In genomic region chr17:56939869-56940484, GRCh38 we compare ENCODE assay signal across 8 cellular contexts. TPM values are rescaled to one million over a fixed set of nuclear protein-coding genes. Genes with fewer than 3 reads are reported as not detected.
A peak's percentile ranks its signal among the peaks of the same experiment; 100 is the strongest.
DNase-seq lines count a peak whose midpoint lies in the region; ATAC-seq, FAIRE-seq and TF ChIP-seq lines count a peak whose summit lies in the region.

No MANE protein-coding gene starts in this region.

- peak; percentile 85 for TF ChIP-seq CTCF in CD4-positive, alpha-beta T cell (IDR thresholded peaks at IDR 0.05)
- TF ChIP-seq CTCF in fibroblast of mammary gland (conservative IDR thresholded peaks at IDR 0.05; ENCODE audit: control insufficient read depth, insufficient read depth, low read depth, low read length) (peak; percentile 69), neural crest cell (conservative IDR thresholded peaks at IDR 0.05) (peak; percentile 76)

- H3K4me1 Mint-ChIP-seq in CD4-positive, alpha-beta T cell (ENCODE audit: low read depth) = no peaks in the 10 kb centered on the region
- peaks cover 4% of the 10 kb centered on the region for H3K4me1 Mint-ChIP-seq in neural crest cell

- H3K9me3 ChIP-seq in CD4-positive, alpha-beta T cell (ENCODE audit: control insufficient read depth, low read length) = no peaks in the 10 kb centered on the region
- no peaks in the 10 kb centered on the region for H3K9me3 ChIP-seq in effector memory CD4-positive, alpha-beta T cell (ENCODE audit: control insufficient read depth, low read length)

- H3K27ac ChIP-seq in CD4-positive, alpha-beta T cell (ENCODE audit: low read depth, low read length) = no peak overlapping the region
- H3K27ac ChIP-seq in effector memory CD4-positive, alpha-beta T cell (ENCODE audit: insufficient read depth, low read length, poor library complexity, severe bottlenecking) = no peak overlapping the region

- FAIRE-seq in GM19239 (lab: Jason Lieb, UNC) = peak; percentile 58

- intact Hi-C loops in CD4-positive, alpha-beta T cell (cut with DNase I, micrococcal nuclease) = loop anchor here (1.0 to 5.0 kb wide), 4 partner anchors 47 to 348 kb away; partner anchors contain the start of gene NOG (in 1 of the 2)

- H3K27me3 ChIP-seq in CD4-positive, alpha-beta T cell (ENCODE audit: control insufficient read depth, insufficient read depth, low read length) = no peaks in the 10 kb centered on the region
- no peaks in the 10 kb centered on the region for H3K27me3 ChIP-seq in effector memory CD4-positive, alpha-beta T cell (replicated peaks; ENCODE audit: control insufficient read depth, insufficient read depth, low read length, poor library complexity, severe bottlenecking)

- no peaks in the 10 kb centered on the region for H3K4me1 ChIP-seq in effector memory CD4-positive, alpha-beta T cell (ENCODE audit: control insufficient read depth, insufficient read depth, low read length, poor library complexity, severe bottlenecking)

- H3K4me3 Mint-ChIP-seq in CD4-positive, alpha-beta T cell = no peak overlapping the region
- no peak overlapping the region for H3K4me3 Mint-ChIP-seq in neural crest cell

- H3K4me3 ChIP-seq in fibroblast of mammary gland (ENCODE audit: control insufficient read depth, low read depth, low read length) = no peak overlapping the region
- no peak overlapping the region for H3K4me3 ChIP-seq in effector memory CD4-positive, alpha-beta T cell (ENCODE audit: insufficient read depth, low read depth, low read length, poor library complexity, severe bottlenecking)

- CTCF ChIA-PET in CD4-positive, alpha-beta T cell (lab: Charles Lee) = interaction anchor here (0.6 to 1.4 kb wide), 6 partner anchors 9 to 122 kb away, joined by 3 to 12 read pairs (median 3); no protein-coding TSS in a partner anchor

- no peak for DNase-seq in CD4-positive, alpha-beta T cell
- DNase-seq in GM19239 (ENCODE audit: insufficient read length, low spot score) (peak; percentile 48), NCI-H1694 (lab: John Stamatoyannopoulos, UW) (peak; percentile 92), SW480 (ENCODE audit: low spot score) (peak; percentile 50), fibroblast of mammary gland (ENCODE audit: low read depth) (peak; percentile 64), neural crest cell (ENCODE audit: low read depth, low spot score) (no peak)
- DNase-seq in effector memory CD4-positive, alpha-beta T cell = no peak
- no peak for DNase-seq in stimulated activated CD4-positive, alpha-beta T cell treated with anti-CD3 and anti-CD28 coated beads, Interleukin-12 subunit alpha, Interleukin-12 subunit beta, amount 100 ng/mL, for 4 hours

- ATAC-seq in CD4-positive, alpha-beta T cell (ENCODE audit: poor library complexity) = peak; percentile 79

- H3K36me3 Mint-ChIP-seq in CD4-positive, alpha-beta T cell (ENCODE audit: low read depth) = peaks cover 88% of the 10 kb centered on the region
- H3K36me3 Mint-ChIP-seq in neural crest cell (ENCODE audit: low read depth) = peaks cover 31% of the 10 kb centered on the region

- H3K27me3 Mint-ChIP-seq in CD4-positive, alpha-beta T cell = no peaks in the 10 kb centered on the region
- no peaks in the 10 kb centered on the region for H3K27me3 Mint-ChIP-seq in neural crest cell (ENCODE audit: low read depth)

- H3K36me3 ChIP-seq in effector memory CD4-positive, alpha-beta T cell (ENCODE audit: control insufficient read depth, insufficient read depth, low read length) = peaks cover 52% of the 10 kb centered on the region

- no peaks in the 10 kb centered on the region for H3K9me3 Mint-ChIP-seq in CD4-positive, alpha-beta T cell
- H3K9me3 Mint-ChIP-seq in neural crest cell = no peaks in the 10 kb centered on the region

- no peak overlapping the region for H3K27ac Mint-ChIP-seq in CD4-positive, alpha-beta T cell
- H3K27ac Mint-ChIP-seq in neural crest cell (ENCODE audit: unreplicated experiment) = no peak overlapping the region

- POLR2A ChIA-PET in CD4-positive, alpha-beta T cell (lab: Charles Lee) = interaction anchor here (0.6 to 1.0 kb wide), 3 partner anchors 26 to 311 kb away, joined by 3 to 7 read pairs (median 3); partner anchors contain the start of gene TRIM25

RNA-seq across cellular contexts. Expression of gene COIL, which starts 20.9 kb away (rescaled TPM):
- 10 to 100 TPM; 19.4 to 20.3 TPM for total RNA-seq in CD4-positive, alpha-beta T cell
- 24.1 and 25.1 TPM in 2 replicates for total RNA-seq in neural crest cell

RNA-seq across cellular contexts. Expression of gene TRIM25, which starts 26.1 kb away (rescaled TPM):
- total RNA-seq in CD4-positive, alpha-beta T cell = 10 to 100 TPM; 31.7 to 33.2 TPM
- 25.6 and 28.7 TPM in 2 replicates for total RNA-seq in neural crest cell

RNA-seq across cellular contexts. Expression of gene SCPEP1, which starts 38.0 kb away (rescaled TPM):
- 10 to 100 TPM; 22.1 to 25.5 TPM for total RNA-seq in CD4-positive, alpha-beta T cell
- 24.6 and 26.9 TPM in 2 replicates for total RNA-seq in neural crest cell

Comparison
In these comparisons a context has a peak if more than half of its experiments do, and no peak if none do; other contexts are left out.
1. DNase-seq: peak in GM19239 (single experiment), NCI-H1694 (single experiment), SW480 (single experiment) and fibroblast of mammary gland (single experiment); none in CD4-positive, alpha-beta T cell (0 of 10), neural crest cell (single experiment), effector memory CD4-positive, alpha-beta T cell (0 of 3) and stimulated activated CD4-positive, alpha-beta T cell treated with anti-CD3 and anti-CD28 coated beads, Interleukin-12 subunit alpha, Interleukin-12 subunit beta, amount 100 ng/mL, for 4 hours (single experiment).
2. Peak in every context shown above with its lines, with median percentiles within 50 percentile points of each other: CTCF ChIP-seq.